ENCODE assay signal across 18 cellular contexts in the genomic region with DNA sequence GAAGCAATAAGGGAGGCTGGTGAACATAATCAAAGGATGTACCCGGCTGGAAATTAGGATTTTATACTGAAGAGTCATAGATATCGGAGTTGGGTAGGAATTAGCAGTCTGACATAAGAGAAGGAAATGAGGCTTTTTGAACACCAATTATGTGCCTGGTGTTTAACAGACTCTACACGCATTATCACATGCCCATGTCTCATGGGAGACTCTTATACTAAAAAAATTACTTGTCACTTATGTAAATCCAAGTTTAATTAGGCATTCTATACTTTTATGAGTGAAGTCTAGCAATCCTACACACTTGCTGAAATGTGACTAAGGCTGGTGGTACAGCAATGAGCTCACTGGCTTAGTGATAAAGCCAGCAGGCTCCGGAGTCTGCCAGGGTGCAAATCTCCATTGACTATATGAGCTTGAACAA.
DNase-seq lines count a peak whose midpoint lies in the region; ATAC-seq and TF ChIP-seq lines count a peak whose summit lies in the region.
"Had no signal": no experiment of that assay in that cellular context is flagged by ENCODE, and none has a peak within 500 bp of the region (broad histone marks: within the 10 kb centered on the region; RNA-seq: fewer than 3 reads in every experiment).

No MANE protein-coding gene starts in this region.

- no peak for TF ChIP-seq POLR2A in esophagus muscularis mucosa (IDR thresholded peaks at IDR 0.05; ENCODE audit: low read depth)

- peaks cover 43% of the 10 kb centered on the region for H3K4me1 Mint-ChIP-seq in nephron
- H3K4me1 Mint-ChIP-seq in effector memory CD8-positive, alpha-beta T cell (ENCODE audit: low read depth in 2 of 2): no peaks in the 10 kb centered on the region

- 92% methylated on average over 4 of the region's 4 CpGs for WGBS in esophagus muscularis mucosa

- no peak for ATAC-seq in effector memory CD8-positive, alpha-beta T cell (replicated peaks)
- ATAC-seq: PC-3 had no signal

- H3K4me3 ChIP-seq in SJCRH30: no peak overlapping the region
- H3K4me3 ChIP-seq in esophagus muscularis mucosa: no peak overlapping the region
- H3K4me3 ChIP-seq: SK-N-MC had no signal

- H3K4me1 ChIP-seq in SJCRH30 (peaks cover 18% of the 10 kb centered on the region), esophagus muscularis mucosa (peaks cover 0 to 3% (median 0%) of the 10 kb centered on the region in 4 donors)

- H3K27me3 ChIP-seq in SJCRH30: no peaks in the 10 kb centered on the region
- peaks cover 0 to 6% (median 0%) of the 10 kb centered on the region in 4 donors for H3K27me3 ChIP-seq in esophagus muscularis mucosa

- no peaks in the 10 kb centered on the region for H3K9me3 Mint-ChIP-seq in nephron
- H3K9me3 Mint-ChIP-seq in effector memory CD8-positive, alpha-beta T cell: no peaks in the 10 kb centered on the region

- H3K27ac ChIP-seq in SJCRH30 (peak overlapping the region; percentile 66), esophagus muscularis mucosa (replicated peaks in 1 of 4) (no peak overlapping the region)
- H3K27ac ChIP-seq: SK-N-MC had no signal

- no peak for TF ChIP-seq EP300 in esophagus muscularis mucosa (IDR thresholded peaks at IDR 0.05)

- H3K36me3 Mint-ChIP-seq in nephron (ENCODE audit: low read depth): no peaks in the 10 kb centered on the region
- no peaks in the 10 kb centered on the region for H3K36me3 Mint-ChIP-seq in effector memory CD8-positive, alpha-beta T cell (ENCODE audit: insufficient read depth)

- peak; percentile 20 for DNase-seq in EL
- DNase-seq in SJCRH30: peak in 1 of 2 experiments; percentile 33
- peak; percentile 34 for DNase-seq in esophagus muscularis mucosa (ENCODE audit: extremely low spot score)
- DNase-seq in central memory CD4-positive, alpha-beta T cell: no peak
- no peak for DNase-seq in activated effector memory CD4-positive, alpha-beta T cell treated with Interleukin-2 at 50 U/mL for 16 hours
- no peak for DNase-seq in cardiac septum (ENCODE audit: low spot score)
- no peak for DNase-seq in effector memory CD8-positive, alpha-beta T cell
- DNase-seq: Calu3, DMS79, GDM1, GOT3, NCI-H1048, NCI-H1694, NCI-H2107, NCI-H69, PC-3 had no signal

- no peaks in the 10 kb centered on the region for H3K36me3 ChIP-seq in SJCRH30
- H3K36me3 ChIP-seq in esophagus muscularis mucosa: no peaks in the 10 kb centered on the region

- intact Hi-C loops in esophagus muscularis mucosa (cut with DNase I): no loop called here
- intact Hi-C loops in cardiac septum (cut with DNase I): no loop called here

- H3K4me3 Mint-ChIP-seq in nephron: no peak overlapping the region
- no peak overlapping the region for H3K4me3 Mint-ChIP-seq in effector memory CD8-positive, alpha-beta T cell

- H3K27ac Mint-ChIP-seq in nephron: peak overlapping the region in 2 of 3 experiments; percentile 26 to 77
- no peak overlapping the region for H3K27ac Mint-ChIP-seq in effector memory CD8-positive, alpha-beta T cell

- H3K9me3 ChIP-seq in SJCRH30 (replicated peaks) (no peaks in the 10 kb centered on the region), esophagus muscularis mucosa (no peaks in the 10 kb centered on the region)

- H3K27me3 Mint-ChIP-seq in nephron (ENCODE audit: low read depth): peaks cover 5% of the 10 kb centered on the region
- H3K27me3 Mint-ChIP-seq in effector memory CD8-positive, alpha-beta T cell: peaks cover 17 to 30% of the 10 kb centered on the region in 2 donors

- TF ChIP-seq CTCF in esophagus muscularis mucosa (IDR thresholded peaks at IDR 0.05) (no peak), nephron (IDR thresholded peaks at IDR 0.05; ENCODE audit: unreplicated experiment in 3 of 3) (no peak)

Comparison
In these comparisons a context has a peak if more than half of its experiments do, and no peak if none do; other contexts are left out.
1. DNase-seq: peak in EL (single experiment) and esophagus muscularis mucosa (single experiment); none in central memory CD4-positive, alpha-beta T cell (single experiment), activated effector memory CD4-positive, alpha-beta T cell treated with Interleukin-2 at 50 U/mL for 16 hours (single experiment), cardiac septum (single experiment) and effector memory CD8-positive, alpha-beta T cell (0 of 3).
2. H3K27ac Mint-ChIP-seq: peak in nephron (2 of 3); none in effector memory CD8-positive, alpha-beta T cell (0 of 2).